ENCODE assay signal across 1 cellular context in the genomic region with DNA sequence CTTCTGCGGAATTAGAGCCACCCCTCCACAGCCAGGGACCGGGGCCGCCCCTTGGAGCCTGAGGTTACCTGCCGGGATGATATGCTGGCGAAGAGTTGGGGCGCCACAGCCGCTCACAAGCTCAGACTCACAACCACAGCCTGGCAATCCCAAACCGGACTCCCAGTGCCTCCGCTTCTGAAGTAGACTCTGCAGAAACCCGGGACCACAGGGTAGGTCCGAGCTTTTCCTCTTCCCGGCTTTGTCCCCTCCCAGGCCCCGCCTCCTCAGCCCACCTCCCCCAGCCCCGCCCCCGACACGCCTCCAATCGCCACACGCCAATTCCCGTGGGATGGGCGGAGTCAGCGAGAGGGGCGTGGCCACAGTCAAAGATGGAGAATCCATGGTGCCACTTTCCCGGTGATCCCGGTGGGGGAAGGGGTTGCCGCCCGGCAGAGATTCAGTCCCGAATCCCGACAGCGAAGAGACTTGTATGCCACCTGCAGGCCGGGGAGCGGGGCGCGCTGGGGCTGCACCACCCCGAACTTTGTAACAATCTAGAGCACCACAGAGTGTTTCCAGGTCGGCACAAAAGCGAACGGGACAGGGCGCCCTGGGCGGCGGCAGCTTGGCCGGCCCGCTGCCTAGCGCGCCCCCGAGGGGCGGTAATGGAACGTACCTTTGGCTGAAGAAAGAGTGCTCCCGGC.
A peak's percentile ranks its signal among the peaks of the same experiment; 100 is the strongest.
TF ChIP-seq lines count a peak whose summit lies in the region.

Gene IDH1 (minus strand): TSS at position 201 of the 686 bp plus-strand sequence. CDS start 3,520 bp downstream, outside the sequence.

TF ChIP-seq in K562, 482 proteins besides CTCF, POLR2A, EP300 and RAD21 (continued from another document):
- TF ChIP-seq ZBTB49 (CRISPR knock-in tag; IDR thresholded peaks at IDR 0.05; ENCODE audit: borderline replicate concordance) (no peak), KDM2B (CRISPR knock-in tag; IDR thresholded peaks at IDR 0.05) (no peak), NONO (IDR thresholded peaks at IDR 0.05; ENCODE audit: low read depth in 2 of 2, low read length in 1 of 2) (0 out of 4 replicates have a peak, but pooled peaks of 1 of the 2 experiments have one; percentile 15), NEUROD1 (IDR thresholded peaks at IDR 0.05; ENCODE audit: borderline replicate concordance, low read depth, low read length, partially characterized antibody) (no peak), SIN3B (IDR thresholded peaks at IDR 0.05; ENCODE audit: low read depth) (peak; percentile 67), ZNF583 (CRISPR knock-in tag; IDR thresholded peaks at IDR 0.05) (no peak), RBFOX2 (IDR thresholded peaks at IDR 0.05; ENCODE audit: low read depth, low read length) (peak; percentile 76), ZNF507 (tag; conservative IDR thresholded peaks at IDR 0.05) (no peak), KDM5B (IDR thresholded peaks at IDR 0.05; ENCODE audit: insufficient replicate concordance, low read depth, low read length) (peak; percentile 39), ZNF263 (CRISPR knock-in tag; IDR thresholded peaks at IDR 0.05; ENCODE audit: borderline replicate concordance) (no peak), GATAD2A (IDR thresholded peaks at IDR 0.05) (0 out of 2 replicates have a peak, but pooled peaks have one; percentile 13), SLC30A9 (CRISPR knock-in tag; IDR thresholded peaks at IDR 0.05) (no peak), ZNF395 (CRISPR knock-in tag; IDR thresholded peaks at IDR 0.05) (no peak), ESRRA (IDR thresholded peaks at IDR 0.05; ENCODE audit: borderline replicate concordance, low read depth) (no peak), ZNF121 (CRISPR knock-in tag; conservative IDR thresholded peaks at IDR 0.05) (no peak), CCNT2 (IDR thresholded peaks at IDR 0.05; ENCODE audit: borderline replicate concordance, extremely low read depth, insufficient read length, low read depth, low read length) (peak; percentile 75), ZNF696 (CRISPR knock-in tag; conservative IDR thresholded peaks at IDR 0.05) (no peak), ZNF175 (CRISPR knock-in tag; IDR thresholded peaks at IDR 0.05; ENCODE audit: low read depth) (no peak), HMG20A (CRISPR knock-in tag; conservative IDR thresholded peaks at IDR 0.05) (no peak), CHD4 (IDR thresholded peaks at IDR 0.05; ENCODE audit: insufficient read depth, insufficient replicate concordance, low read depth, low read length, poor library complexity, severe bottlenecking) (no peak)
- TF ChIP-seq, protein P1, sequence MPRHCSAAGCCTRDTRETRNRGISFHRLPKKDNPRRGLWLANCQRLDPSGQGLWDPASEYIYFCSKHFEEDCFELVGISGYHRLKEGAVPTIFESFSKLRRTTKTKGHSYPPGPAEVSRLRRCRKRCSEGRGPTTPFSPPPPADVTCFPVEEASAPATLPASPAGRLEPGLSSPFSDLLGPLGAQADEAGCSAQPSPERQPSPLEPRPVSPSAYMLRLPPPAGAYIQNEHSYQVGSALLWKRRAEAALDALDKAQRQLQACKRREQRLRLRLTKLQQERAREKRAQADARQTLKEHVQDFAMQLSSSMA (CRISPR knock-in tag; IDR thresholded peaks at IDR 0.05) = peak; percentile 43; the same call in 1 of the 2 replicates
- TF ChIP-seq, protein P2, sequence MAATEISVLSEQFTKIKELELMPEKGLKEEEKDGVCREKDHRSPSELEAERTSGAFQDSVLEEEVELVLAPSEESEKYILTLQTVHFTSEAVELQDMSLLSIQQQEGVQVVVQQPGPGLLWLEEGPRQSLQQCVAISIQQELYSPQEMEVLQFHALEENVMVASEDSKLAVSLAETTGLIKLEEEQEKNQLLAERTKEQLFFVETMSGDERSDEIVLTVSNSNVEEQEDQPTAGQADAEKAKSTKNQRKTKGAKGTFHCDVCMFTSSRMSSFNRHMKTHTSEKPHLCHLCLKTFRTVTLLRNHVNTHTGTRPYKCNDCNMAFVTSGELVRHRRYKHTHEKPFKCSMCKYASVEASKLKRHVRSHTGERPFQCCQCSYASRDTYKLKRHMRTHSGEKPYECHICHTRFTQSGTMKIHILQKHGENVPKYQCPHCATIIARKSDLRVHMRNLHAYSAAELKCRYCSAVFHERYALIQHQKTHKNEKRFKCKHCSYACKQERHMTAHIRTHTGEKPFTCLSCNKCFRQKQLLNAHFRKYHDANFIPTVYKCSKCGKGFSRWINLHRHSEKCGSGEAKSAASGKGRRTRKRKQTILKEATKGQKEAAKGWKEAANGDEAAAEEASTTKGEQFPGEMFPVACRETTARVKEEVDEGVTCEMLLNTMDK (IDR thresholded peaks at IDR 0.05; ENCODE audit: borderline replicate concordance, insufficient read depth, low read depth, low read length, poor library complexity, severe bottlenecking) = peak; percentile 19
- TF ChIP-seq, protein P3, sequence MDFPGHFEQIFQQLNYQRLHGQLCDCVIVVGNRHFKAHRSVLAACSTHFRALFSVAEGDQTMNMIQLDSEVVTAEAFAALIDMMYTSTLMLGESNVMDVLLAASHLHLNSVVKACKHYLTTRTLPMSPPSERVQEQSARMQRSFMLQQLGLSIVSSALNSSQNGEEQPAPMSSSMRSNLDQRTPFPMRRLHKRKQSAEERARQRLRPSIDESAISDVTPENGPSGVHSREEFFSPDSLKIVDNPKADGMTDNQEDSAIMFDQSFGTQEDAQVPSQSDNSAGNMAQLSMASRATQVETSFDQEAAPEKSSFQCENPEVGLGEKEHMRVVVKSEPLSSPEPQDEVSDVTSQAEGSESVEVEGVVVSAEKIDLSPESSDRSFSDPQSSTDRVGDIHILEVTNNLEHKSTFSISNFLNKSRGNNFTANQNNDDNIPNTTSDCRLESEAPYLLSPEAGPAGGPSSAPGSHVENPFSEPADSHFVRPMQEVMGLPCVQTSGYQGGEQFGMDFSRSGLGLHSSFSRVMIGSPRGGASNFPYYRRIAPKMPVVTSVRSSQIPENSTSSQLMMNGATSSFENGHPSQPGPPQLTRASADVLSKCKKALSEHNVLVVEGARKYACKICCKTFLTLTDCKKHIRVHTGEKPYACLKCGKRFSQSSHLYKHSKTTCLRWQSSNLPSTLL (IDR thresholded peaks at IDR 0.05) = no peak
